Comparison of ENCODE assay signal across 8 cellular contexts in the genomic region with DNA sequence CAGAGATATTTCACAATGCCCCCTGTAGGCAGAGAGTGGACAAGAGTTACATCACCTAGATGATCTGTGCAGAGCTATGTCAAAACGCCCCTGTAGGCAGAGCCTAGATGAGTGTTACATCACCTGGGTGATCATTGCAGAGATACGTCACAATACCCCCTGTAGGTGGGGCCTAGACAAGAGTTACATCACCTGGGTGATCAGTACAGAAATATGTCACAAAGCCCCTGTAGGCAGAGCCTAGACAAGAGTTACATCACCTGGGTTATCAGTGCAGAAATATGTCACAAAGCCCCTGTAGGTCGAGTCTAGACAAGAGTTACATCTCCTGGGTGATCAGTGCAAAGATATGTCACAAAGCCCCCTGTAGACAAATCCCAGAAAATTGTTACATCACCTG.
DNase-seq lines count a peak whose midpoint lies in the region; ATAC-seq and TF ChIP-seq lines count a peak whose summit lies in the region.
"Not testable (repeated sequence)": the region's sequence is repeated elsewhere in the genome, so short reads cannot be mapped to it uniquely, and the experiment has no call there.

No MANE protein-coding gene starts in this region.

- RAD21 ChIA-PET in HCT116 (lab: Charles Lee; ENCODE audit: low non-redundant PET in 1 of 2, low total read pairs in 2 of 2, uncharacterized antibody in 2 of 2, unreplicated experiment in 2 of 2) = not testable (repeated sequence)

- not testable (repeated sequence) for BruUV-seq in HCT116 (replicated peaks; lab: Mats Ljungman, UMichigan)

- H3K9me3 ChIP-seq in HCT116 (ENCODE audit: control insufficient read depth in 1 of 2, insufficient read depth in 1 of 2, low read depth in 1 of 2, low read length in 2 of 2); body of pancreas; left lung; naive thymus-derived CD4-positive, alpha-beta T cell (ENCODE audit: control insufficient read depth in 2 of 3, low read length in 3 of 3); aorta (ENCODE audit: control insufficient read depth, low read length): not testable (repeated sequence)

- not testable (repeated sequence) for H3K27ac ChIP-seq in HCT116 (ENCODE audit: low read depth, low read length); body of pancreas; left lung; naive thymus-derived CD4-positive, alpha-beta T cell (ENCODE audit: low read depth, low read length); aorta (ENCODE audit: low read depth in 1 of 2, low read length in 2 of 2)

- DNase-seq in HCT116 (ENCODE audit: low read depth, low spot score); body of pancreas; Right ventricle myocardium superior; left lung; naive thymus-derived CD4-positive, alpha-beta T cell; stimulated activated effector memory CD8-positive, alpha-beta T cell treated with anti-CD3 and anti-CD28 coated beads, Interleukin-12 subunit alpha, Interleukin-12 subunit beta, amount 100 ng/mL, for 72 hours (ENCODE audit: low spot score in 2 of 2); aorta: not testable (repeated sequence)

- H3K4me3 Mint-ChIP-seq in naive thymus-derived CD4-positive, alpha-beta T cell; stimulated activated effector memory CD8-positive, alpha-beta T cell treated with anti-CD3 and anti-CD28 coated beads, Interleukin-12 subunit alpha, Interleukin-12 subunit beta, amount 100 ng/mL, for 72 hours: not testable (repeated sequence)

- not testable (repeated sequence) for H3K4me1 Mint-ChIP-seq in naive thymus-derived CD4-positive, alpha-beta T cell; stimulated activated effector memory CD8-positive, alpha-beta T cell treated with anti-CD3 and anti-CD28 coated beads, Interleukin-12 subunit alpha, Interleukin-12 subunit beta, amount 100 ng/mL, for 72 hours

- CTCF ChIA-PET in HCT116 (lab: Charles Lee); naive thymus-derived CD4-positive, alpha-beta T cell (lab: Charles Lee): not testable (repeated sequence)

- not testable (repeated sequence) for H3K9me3 Mint-ChIP-seq in naive thymus-derived CD4-positive, alpha-beta T cell; stimulated activated effector memory CD8-positive, alpha-beta T cell treated with anti-CD3 and anti-CD28 coated beads, Interleukin-12 subunit alpha, Interleukin-12 subunit beta, amount 100 ng/mL, for 72 hours

- H3K4me2 ChIP-seq in HCT116 (ENCODE audit: low read length) = not testable (repeated sequence)

- not testable (repeated sequence) for H3K27me3 Mint-ChIP-seq in naive thymus-derived CD4-positive, alpha-beta T cell

- WGBS in body of pancreas, 2 donors = no CpG with 5 or more reads among the region's 3 CpGs
- no CpG with 5 or more reads among the region's 3 CpGs for WGBS in aorta, 2 donors

- not testable (repeated sequence) for TF ChIP-seq RAD21 in HCT116 (IDR thresholded peaks at IDR 0.05; ENCODE audit: low read depth)

- not testable (repeated sequence) for TF ChIP-seq POLR2A in HCT116 (IDR thresholded peaks at IDR 0.05; ENCODE audit: borderline replicate concordance, extremely low read depth, insufficient read depth, insufficient read length); body of pancreas (IDR thresholded peaks at IDR 0.05)

- H3K27ac Mint-ChIP-seq in naive thymus-derived CD4-positive, alpha-beta T cell; stimulated activated effector memory CD8-positive, alpha-beta T cell treated with anti-CD3 and anti-CD28 coated beads, Interleukin-12 subunit alpha, Interleukin-12 subunit beta, amount 100 ng/mL, for 72 hours: not testable (repeated sequence)

- not testable (repeated sequence) for H3K27me3 ChIP-seq in HCT116 (ENCODE audit: insufficient read depth, low read length); body of pancreas; left lung; naive thymus-derived CD4-positive, alpha-beta T cell (ENCODE audit: control insufficient read depth in 2 of 2, insufficient read depth in 2 of 2, low read length in 2 of 2); aorta (ENCODE audit: control insufficient read depth in 1 of 2, insufficient read depth in 2 of 2, low read length in 1 of 2)

- H3K9me2 ChIP-seq in HCT116 (ENCODE audit: insufficient read depth) = not testable (repeated sequence)

- not testable (repeated sequence) for H3K4me1 ChIP-seq in HCT116 (ENCODE audit: control insufficient read depth in 1 of 2, insufficient read depth in 2 of 2, low read length in 2 of 2); body of pancreas; left lung; naive thymus-derived CD4-positive, alpha-beta T cell (ENCODE audit: control insufficient read depth in 2 of 2, insufficient read depth in 2 of 2, low read length in 2 of 2); aorta (ENCODE audit: control insufficient read depth in 1 of 2, insufficient read depth in 2 of 2, low read length in 2 of 2)

- not testable (repeated sequence) for H3K4me3 ChIP-seq in HCT116 (replicated peaks in 1 of 2; ENCODE audit: low read depth in 1 of 2, low read length in 2 of 2); body of pancreas; left lung; naive thymus-derived CD4-positive, alpha-beta T cell (ENCODE audit: low read length); aorta (ENCODE audit: low read length in 2 of 2)

- H2AFZ ChIP-seq in HCT116 (ENCODE audit: low read depth, low read length, poor library complexity, severe bottlenecking) = not testable (repeated sequence)

- H3K36me3 ChIP-seq in HCT116 (ENCODE audit: control insufficient read depth in 1 of 2, insufficient read depth in 2 of 2, low read length in 2 of 2); body of pancreas (replicated peaks in 1 of 2; ENCODE audit: insufficient read depth in 1 of 2, low read depth in 2 of 2); left lung; naive thymus-derived CD4-positive, alpha-beta T cell (ENCODE audit: control insufficient read depth in 2 of 3, insufficient read depth in 3 of 3, low read length in 3 of 3); aorta (ENCODE audit: control insufficient read depth in 1 of 2, insufficient read depth in 2 of 2, low read length in 1 of 2): not testable (repeated sequence)

- not testable (repeated sequence) for H3K79me2 ChIP-seq in HCT116 (ENCODE audit: insufficient read depth, low read length)

- ATAC-seq in HCT116 = 0 out of 2 replicates have a peak, but pooled peaks have one; percentile 28
- ATAC-seq in SK-N-SH treated with all-trans-retinoic acid at 6 μM for 48 hours = peak; percentile 25
- ATAC-seq in body of pancreas = peak; percentile 34
- peak; percentile 50 for ATAC-seq in Right ventricle myocardium superior (ENCODE audit: poor library complexity)
- peak; percentile 52 for ATAC-seq in left lung
- ATAC-seq in naive thymus-derived CD4-positive, alpha-beta T cell = peak; percentile 36
- ATAC-seq in stimulated activated effector memory CD8-positive, alpha-beta T cell treated with anti-CD3 and anti-CD28 coated beads, Interleukin-12 subunit alpha, Interleukin-12 subunit beta, amount 100 ng/mL, for 72 hours = peak; percentile 47
- peak; percentile 84 for ATAC-seq in aorta (ENCODE audit: low FRiP score)

- not testable (repeated sequence) for H3K36me3 Mint-ChIP-seq in naive thymus-derived CD4-positive, alpha-beta T cell; stimulated activated effector memory CD8-positive, alpha-beta T cell treated with anti-CD3 and anti-CD28 coated beads, Interleukin-12 subunit alpha, Interleukin-12 subunit beta, amount 100 ng/mL, for 72 hours

- not testable (repeated sequence) for H3K9ac ChIP-seq in HCT116 (ENCODE audit: low read length)

- POLR2A ChIA-PET in HCT116 (lab: Charles Lee); naive thymus-derived CD4-positive, alpha-beta T cell (lab: Charles Lee): not testable (repeated sequence)

- intact Hi-C loops in HCT116 (cut with micrococcal nuclease); body of pancreas (cut with DNase I); Right ventricle myocardium superior (cut with DNase I); left lung (cut with DNase I); naive thymus-derived CD4-positive, alpha-beta T cell (cut with micrococcal nuclease); aorta (cut with DNase I): not testable (repeated sequence)

- not testable (repeated sequence) for H4K20me1 ChIP-seq in HCT116 (ENCODE audit: insufficient read depth)

- not testable (repeated sequence) for TF ChIP-seq CTCF in HCT116 (IDR thresholded peaks at IDR 0.05 in 2 of 3, conservative IDR thresholded peaks at IDR 0.05 in 1 of 3; ENCODE audit: borderline replicate concordance in 1 of 3, insufficient read depth in 1 of 3, low read depth in 2 of 3, low read length in 2 of 3); body of pancreas (IDR thresholded peaks at IDR 0.05); left lung (IDR thresholded peaks at IDR 0.05)

Comparison
In these comparisons a context has a peak if more than half of its experiments do, and no peak if none do; other contexts are left out.
1. ATAC-seq: peak in every context shown above with its lines; median percentile 84 in aorta; 52 in left lung; 50 in Right ventricle myocardium superior; 47 in stimulated activated effector memory CD8-positive, alpha-beta T cell treated with anti-CD3 and anti-CD28 coated beads, Interleukin-12 subunit alpha, Interleukin-12 subunit beta, amount 100 ng/mL, for 72 hours; 36 in naive thymus-derived CD4-positive, alpha-beta T cell; 34 in body of pancreas; 28 in HCT116; 25 in SK-N-SH treated with all-trans-retinoic acid at 6 μM for 48 hours.